Comparison of ENCODE assay signal across 8 cellular contexts in genomic region chr13:28658796-28659610, GRCh38. TPM values are rescaled to one million over a fixed set of nuclear protein-coding genes. Genes with fewer than 3 reads are reported as not detected.
DNase-seq lines count a peak whose midpoint lies in the region; ATAC-seq and TF ChIP-seq lines count a peak whose summit lies in the region.

Gene POMP, plus strand, starts transcription at chr13:28659130. Its CDS starts 55 bp downstream, at chr13:28659185.

- H3K4me1 Mint-ChIP-seq in CD14-positive monocyte = peaks cover 40% of the 10 kb centered on the region
- H3K4me1 Mint-ChIP-seq in activated CD4-positive, alpha-beta memory T cell treated with anti-CD3 and anti-CD28 coated beads, Interleukin-2, amount 10 ng/mL, durations not matched to agents 7 days and 5 days = peaks cover 51% of the 10 kb centered on the region

- H3K4me1 ChIP-seq in duodenal mucosa (ENCODE audit: control insufficient read depth in 1 of 2, insufficient read depth in 2 of 2, low read length in 2 of 2) (peaks cover 21 to 32% of the 10 kb centered on the region in 2 donors), right lobe of liver (peaks cover 0 to 25% (median 10%) of the 10 kb centered on the region in 4 donors)

- H3K9me3 ChIP-seq in duodenal mucosa (ENCODE audit: control insufficient read depth in 1 of 2, low read length in 2 of 2) (no peaks in the 10 kb centered on the region), right lobe of liver (no peaks in the 10 kb centered on the region)

- H3K36me3 Mint-ChIP-seq in CD14-positive monocyte = peaks cover 29 to 37% of the 10 kb centered on the region in 2 donors
- H3K36me3 Mint-ChIP-seq in activated CD4-positive, alpha-beta memory T cell treated with anti-CD3 and anti-CD28 coated beads, Interleukin-2, amount 10 ng/mL, durations not matched to agents 7 days and 5 days (ENCODE audit: low read depth) = peaks cover 33% of the 10 kb centered on the region

- no peaks in the 10 kb centered on the region for H3K27me3 ChIP-seq in duodenal mucosa (ENCODE audit: control insufficient read depth in 1 of 2, insufficient read depth in 2 of 2, low read length in 2 of 2)
- H3K27me3 ChIP-seq in right lobe of liver = no peaks in the 10 kb centered on the region

- H3K4me3 Mint-ChIP-seq in CD14-positive monocyte = peak within 1 kb of the TSS; percentile 96 to 97
- peak within 1 kb of the TSS; percentile 97 for H3K4me3 Mint-ChIP-seq in activated CD4-positive, alpha-beta memory T cell treated with anti-CD3 and anti-CD28 coated beads, Interleukin-2, amount 10 ng/mL, durations not matched to agents 7 days and 5 days

- CTCF ChIA-PET in activated CD4-positive, alpha-beta memory T cell treated with anti-CD3 and anti-CD28 coated beads, Interleukin-2, amount 10 ng/mL, durations not matched to agents 7 days and 5 days (lab: Charles Lee) = interaction anchor here (0.6 to 1.4 kb wide), 4 partner anchors 11 to 335 kb away, joined by 3 to 7 read pairs (median 5); no protein-coding TSS in a partner anchor

- under 1% methylated on average over 19 of the region's 64 CpGs for WGBS in right lobe of liver (ENCODE audit: insufficient coverage, low coverage, low lambda C conversion rate, missing lambda C conversion rate)

- H3K4me3 ChIP-seq in duodenal mucosa (ENCODE audit: low read depth in 1 of 2, low read length in 2 of 2) (peak within 1 kb of the TSS; percentile 97 to 98), right lobe of liver (peak within 1 kb of the TSS; percentile 79 to 91 (median 86))

- TF ChIP-seq POLR2A in right lobe of liver (IDR thresholded peaks at IDR 0.05) = peak; percentile 95

- TF ChIP-seq CTCF in CD14-positive monocyte (IDR thresholded peaks at IDR 0.05) = no peak
- TF ChIP-seq CTCF in right lobe of liver (IDR thresholded peaks at IDR 0.05) = no peak

- peaks cover 3 to 17% of the 10 kb centered on the region in 2 donors for H3K36me3 ChIP-seq in duodenal mucosa (ENCODE audit: control insufficient read depth in 1 of 2, insufficient read depth in 2 of 2, low read length in 2 of 2)
- H3K36me3 ChIP-seq in right lobe of liver = peaks cover 0 to 20% (median 8%) of the 10 kb centered on the region in 4 donors

- POLR2A ChIA-PET in activated CD4-positive, alpha-beta memory T cell treated with anti-CD3 and anti-CD28 coated beads, Interleukin-2, amount 10 ng/mL, durations not matched to agents 7 days and 5 days (lab: Charles Lee) = interaction anchor here (0.6 to 2.9 kb wide), 24 partner anchors 10 to 1235 kb away, joined by 3 to 37 read pairs (median 3); partner anchors contain the start of genes PAN3 and SLC46A3

- H3K27ac Mint-ChIP-seq in CD14-positive monocyte = peak within 1 kb of the TSS; percentile 97 to 99 (median 98)
- peak within 1 kb of the TSS; percentile 96 for H3K27ac Mint-ChIP-seq in activated CD4-positive, alpha-beta memory T cell treated with anti-CD3 and anti-CD28 coated beads, Interleukin-2, amount 10 ng/mL, durations not matched to agents 7 days and 5 days

- ATAC-seq in GM19324 (IDR thresholded peaks at IDR 0.05; ENCODE audit: low FRiP score, unreplicated experiment) = peak; percentile 90
- ATAC-seq in HG03460 (IDR thresholded peaks at IDR 0.05; ENCODE audit: unreplicated experiment) = peak; percentile 82
- ATAC-seq in right lobe of liver = peak; percentile 95 to 99 (median 98)

- intact Hi-C loops in CD14-positive monocyte (cut with micrococcal nuclease) = loop anchor here in 1 of 2 donors (10.0 kb wide), 1 partner anchor 56 kb away; the partner anchor contains the start of gene SLC46A3
- intact Hi-C loops in right lobe of liver (cut with DNase I) = no loop called here

- peak within 1 kb of the TSS; percentile 83 for H3K27ac ChIP-seq in duodenal mucosa (ENCODE audit: low read depth, low read length)
- peak within 1 kb of the TSS; percentile 78 to 97 (median 81) for H3K27ac ChIP-seq in right lobe of liver

- H3K9ac ChIP-seq in duodenal mucosa (ENCODE audit: low read depth in 1 of 2, low read length in 2 of 2) = peak within 1 kb of the TSS; percentile 87 to 96

- no peaks in the 10 kb centered on the region for H3K27me3 Mint-ChIP-seq in CD14-positive monocyte (ENCODE audit: low read depth in 3 of 3)
- no peaks in the 10 kb centered on the region for H3K27me3 Mint-ChIP-seq in activated CD4-positive, alpha-beta memory T cell treated with anti-CD3 and anti-CD28 coated beads, Interleukin-2, amount 10 ng/mL, durations not matched to agents 7 days and 5 days

- DNase-seq in CD14-positive monocyte (ENCODE audit: low spot score) = peak; percentile 87
- peak; percentile 76 for DNase-seq in NCI-H82 treated with DMSO at 0.1 percent for 48 hours (lab: John Stamatoyannopoulos, UW; ENCODE audit: unreplicated experiment)
- DNase-seq in activated CD4-positive, alpha-beta memory T cell treated with anti-CD3 and anti-CD28 coated beads, Interleukin-2, amount 10 ng/mL, durations not matched to agents 7 days and 5 days = peak; percentile 94
- peak; percentile 94 to 96 (median 96) for DNase-seq in right lobe of liver
- DNase-seq in stimulated activated CD4-positive, alpha-beta T cell treated with anti-CD3 and anti-CD28 coated beads, Interleukin-4, amount 100 ng/mL, for 4 hours = peak; percentile 88

- no peaks in the 10 kb centered on the region for H3K9me3 Mint-ChIP-seq in CD14-positive monocyte
- no peaks in the 10 kb centered on the region for H3K9me3 Mint-ChIP-seq in activated CD4-positive, alpha-beta memory T cell treated with anti-CD3 and anti-CD28 coated beads, Interleukin-2, amount 10 ng/mL, durations not matched to agents 7 days and 5 days

RNA-seq across cellular contexts. Expression of gene POMP, which starts in this region (rescaled TPM):
- polyA plus RNA-seq in CD14-positive monocyte = 100 to 1,000 TPM; 145 to 153 TPM
- 10 to 100 TPM; 75.1 to 76.6 TPM for total RNA-seq in activated CD4-positive, alpha-beta memory T cell treated with anti-CD3 and anti-CD28 coated beads, Interleukin-2, amount 10 ng/mL, durations not matched to agents 7 days and 5 days
- 10 to 100 TPM; 31.8 to 60.6 (median 50.2) TPM for total RNA-seq in right lobe of liver

Comparison
In these comparisons a context has a peak if more than half of its experiments do, and no peak if none do; other contexts are left out.
1. Peak in every context shown above with its lines: DNase-seq, ATAC-seq, H3K4me3 ChIP-seq and H3K27ac ChIP-seq.